8 cellular contexts compared by ENCODE assay signal in the genomic region with DNA sequence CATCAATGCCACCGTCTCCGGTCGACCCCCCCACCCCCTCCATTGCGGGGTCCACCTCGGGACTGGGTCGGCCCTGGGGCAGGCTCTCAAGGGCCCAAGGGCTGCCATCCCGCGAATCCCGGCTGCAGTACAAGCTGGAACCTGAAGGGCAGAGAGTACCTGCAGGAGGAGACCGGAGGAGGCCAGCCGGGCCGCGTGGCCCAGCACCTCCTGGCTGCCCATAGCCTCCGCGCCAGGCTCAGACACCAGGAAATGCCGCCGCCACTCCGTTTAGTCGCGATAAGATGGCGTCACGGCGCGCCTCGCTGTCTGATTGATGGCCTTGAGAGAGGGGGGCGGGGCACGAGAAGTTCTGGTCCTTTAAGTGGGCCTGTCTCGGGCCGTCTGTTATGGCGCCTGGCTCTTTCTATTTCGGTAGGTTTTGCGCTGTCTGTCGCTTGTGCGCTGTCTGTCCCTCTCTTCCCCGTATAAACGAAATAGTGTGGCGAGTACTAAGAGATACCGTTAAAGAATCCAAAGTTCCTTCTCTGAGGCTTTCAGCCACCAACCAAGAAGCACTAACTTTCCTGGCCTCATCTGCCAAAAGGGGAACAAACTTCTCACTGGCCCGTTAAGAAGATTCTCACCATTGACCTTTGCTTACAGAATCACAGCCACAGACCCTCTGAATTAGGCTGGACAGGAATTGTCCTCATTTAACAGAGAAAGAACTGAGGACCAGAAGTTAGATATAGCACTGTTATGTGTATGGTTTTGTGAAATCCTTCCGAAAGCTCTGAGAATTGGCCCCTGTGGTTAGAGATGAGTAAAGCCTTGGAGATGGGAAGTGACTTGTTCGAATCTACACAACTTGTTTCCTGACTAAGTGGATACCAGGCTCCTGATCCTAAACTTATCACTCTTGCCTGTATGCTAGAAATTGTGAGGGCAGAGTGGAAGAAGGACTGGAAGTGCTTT. TPM values are rescaled to one million over a fixed set of nuclear protein-coding genes. Genes with fewer than 3 reads are reported as not detected.
DNase-seq lines count a peak whose midpoint lies in the region; ATAC-seq and TF ChIP-seq lines count a peak whose summit lies in the region.

A gene with protein sequence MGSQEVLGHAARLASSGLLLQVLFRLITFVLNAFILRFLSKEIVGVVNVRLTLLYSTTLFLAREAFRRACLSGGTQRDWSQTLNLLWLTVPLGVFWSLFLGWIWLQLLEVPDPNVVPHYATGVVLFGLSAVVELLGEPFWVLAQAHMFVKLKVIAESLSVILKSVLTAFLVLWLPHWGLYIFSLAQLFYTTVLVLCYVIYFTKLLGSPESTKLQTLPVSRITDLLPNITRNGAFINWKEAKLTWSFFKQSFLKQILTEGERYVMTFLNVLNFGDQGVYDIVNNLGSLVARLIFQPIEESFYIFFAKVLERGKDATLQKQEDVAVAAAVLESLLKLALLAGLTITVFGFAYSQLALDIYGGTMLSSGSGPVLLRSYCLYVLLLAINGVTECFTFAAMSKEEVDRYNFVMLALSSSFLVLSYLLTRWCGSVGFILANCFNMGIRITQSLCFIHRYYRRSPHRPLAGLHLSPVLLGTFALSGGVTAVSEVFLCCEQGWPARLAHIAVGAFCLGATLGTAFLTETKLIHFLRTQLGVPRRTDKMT (minus strand): TSS at position 257 of the 957 bp plus-strand sequence. CDS start 35 bp downstream, at position 222.

- H3K9me3 ChIP-seq in fibroblast of lung (ENCODE audit: control insufficient read depth, insufficient read depth, low read depth, low read length), result no peaks in the 10 kb centered on the region
- H3K9me3 ChIP-seq in naive thymus-derived CD4-positive, alpha-beta T cell (ENCODE audit: control insufficient read depth in 2 of 3, low read length in 3 of 3), result no peaks in the 10 kb centered on the region

- H3K4me1 ChIP-seq in fibroblast of lung (ENCODE audit: control insufficient read depth, extremely low read depth, insufficient read depth, low read length), result peaks cover 11% of the 10 kb centered on the region
- peaks cover 15 to 19% of the 10 kb centered on the region in 2 donors for H3K4me1 ChIP-seq in naive thymus-derived CD4-positive, alpha-beta T cell (ENCODE audit: control insufficient read depth in 2 of 2, insufficient read depth in 2 of 2, low read length in 2 of 2)

- CTCF ChIA-PET in RWPE1 (lab: Yijun Ruan, JAX), result interaction anchor here (0.6 kb wide), 1 partner anchor 159 kb away, joined by 3 read pairs; no protein-coding TSS in a partner anchor
- CTCF ChIA-PET in naive thymus-derived CD4-positive, alpha-beta T cell (lab: Charles Lee), result interaction anchor here (0.9 to 1.4 kb wide), 2 partner anchors 16 to 22 kb away, joined by 3 to 4 read pairs; no protein-coding TSS in a partner anchor

- peak within 1 kb of the TSS; percentile 99 for H3K27ac Mint-ChIP-seq in activated T-helper 17 cell treated with anti-CD3 and anti-CD28 coated beads, Interleukin-2, amount 50 U/mL, for 72 hours
- peak within 1 kb of the TSS; percentile 91 to 100 (median 98) for H3K27ac Mint-ChIP-seq in naive thymus-derived CD4-positive, alpha-beta T cell
- peak within 1 kb of the TSS; percentile 99 for H3K27ac Mint-ChIP-seq in stimulated activated memory B cell treated with anti-CD40 and anti-IgM and Interleukin-4, amounts not matched to agents 10 μg/mL and 1 μg/mL and 100 μg/mL, for 72 hours

- POLR2A ChIA-PET in RWPE1 (lab: Yijun Ruan, JAX; ENCODE audit: low non-redundant PET), result no interaction called here
- POLR2A ChIA-PET in naive thymus-derived CD4-positive, alpha-beta T cell (lab: Charles Lee), result interaction anchor here (0.6 to 2.0 kb wide), 8 partner anchors 8 to 85 kb away, joined by 3 to 5 read pairs (median 4); a partner anchor contains a TSS

- peak; percentile 80 for ATAC-seq in GM21825 (IDR thresholded peaks at IDR 0.05; ENCODE audit: unreplicated experiment)
- ATAC-seq in activated T-helper 17 cell treated with anti-CD3 and anti-CD28 coated beads, Interleukin-2, amount 50 U/mL, for 72 hours (replicated peaks), result peak; percentile 95
- ATAC-seq in naive thymus-derived CD4-positive, alpha-beta T cell, result peak; percentile 97
- peak; percentile 96 for ATAC-seq in stimulated activated memory B cell treated with anti-CD40 and anti-IgM and Interleukin-4, amounts not matched to agents 10 μg/mL and 1 μg/mL and 100 μg/mL, for 72 hours

- TF ChIP-seq CTCF in RWPE1 (conservative IDR thresholded peaks at IDR 0.05; ENCODE audit: low read depth) (no peak), fibroblast of lung (conservative IDR thresholded peaks at IDR 0.05 in 1 of 2, IDR thresholded peaks at IDR 0.05 in 1 of 2; ENCODE audit: low read depth in 1 of 2, low read length in 2 of 2) (no peak)

- H3K4me3 Mint-ChIP-seq in activated T-helper 17 cell treated with anti-CD3 and anti-CD28 coated beads, Interleukin-2, amount 50 U/mL, for 72 hours, result peak within 1 kb of the TSS; percentile 97
- H3K4me3 Mint-ChIP-seq in naive thymus-derived CD4-positive, alpha-beta T cell, result peak within 1 kb of the TSS; percentile 87 to 98 (median 92)
- peak within 1 kb of the TSS; percentile 92 for H3K4me3 Mint-ChIP-seq in stimulated activated memory B cell treated with anti-CD40 and anti-IgM and Interleukin-4, amounts not matched to agents 10 μg/mL and 1 μg/mL and 100 μg/mL, for 72 hours

- H3K4me3 ChIP-seq in fibroblast of lung (replicated peaks in 1 of 4; ENCODE audit: control extremely low read depth in 1 of 4, insufficient read depth in 1 of 4, low read depth in 3 of 4, low read length in 4 of 4), result peak within 1 kb of the TSS; percentile 93 to 98 (median 96)
- peak within 1 kb of the TSS; percentile 62 for H3K4me3 ChIP-seq in naive thymus-derived CD4-positive, alpha-beta T cell (ENCODE audit: low read length)

- no peaks in the 10 kb centered on the region for H4K20me1 ChIP-seq in fibroblast of lung (ENCODE audit: control insufficient read depth, extremely low read depth, insufficient read depth, low read length)

- H3K4me1 Mint-ChIP-seq in activated T-helper 17 cell treated with anti-CD3 and anti-CD28 coated beads, Interleukin-2, amount 50 U/mL, for 72 hours, result peaks cover 8% of the 10 kb centered on the region
- peaks cover 14 to 39% (median 26%) of the 10 kb centered on the region in 7 donors for H3K4me1 Mint-ChIP-seq in naive thymus-derived CD4-positive, alpha-beta T cell
- peaks cover 36% of the 10 kb centered on the region for H3K4me1 Mint-ChIP-seq in stimulated activated memory B cell treated with anti-CD40 and anti-IgM and Interleukin-4, amounts not matched to agents 10 μg/mL and 1 μg/mL and 100 μg/mL, for 72 hours

- H3K27ac ChIP-seq in RWPE1, result peak within 1 kb of the TSS; percentile 72
- peak within 1 kb of the TSS; percentile 88 for H3K27ac ChIP-seq in fibroblast of lung (ENCODE audit: insufficient read depth, low read length)
- peak within 1 kb of the TSS; percentile 82 for H3K27ac ChIP-seq in naive thymus-derived CD4-positive, alpha-beta T cell (ENCODE audit: low read depth, low read length)

- no peaks in the 10 kb centered on the region for H3K36me3 ChIP-seq in fibroblast of lung (ENCODE audit: control insufficient read depth, insufficient read depth, low read length)
- H3K36me3 ChIP-seq in naive thymus-derived CD4-positive, alpha-beta T cell (ENCODE audit: control insufficient read depth in 2 of 3, insufficient read depth in 3 of 3, low read length in 3 of 3), result peaks cover 0 to 10% (median 0%) of the 10 kb centered on the region in 3 experiments

- peak within 1 kb of the TSS; percentile 97 for H3K4me2 ChIP-seq in fibroblast of lung (ENCODE audit: extremely low read depth, insufficient read depth, low read length)

- DNase-seq in DMS79 (lab: John Stamatoyannopoulos, UW), result peak; percentile 43
- peak; percentile 95 for DNase-seq in LHCN-M2 (ENCODE audit: low read depth)
- peak; percentile 79 for DNase-seq in RWPE1 (ENCODE audit: low spot score)
- DNase-seq in fibroblast of lung (ENCODE audit: low read depth in 2 of 2), result peak; percentile 94 to 96
- DNase-seq in naive thymus-derived CD4-positive, alpha-beta T cell, result peak; percentile 94 to 98 (median 96)

- no peaks in the 10 kb centered on the region for H3K36me3 Mint-ChIP-seq in activated T-helper 17 cell treated with anti-CD3 and anti-CD28 coated beads, Interleukin-2, amount 50 U/mL, for 72 hours (ENCODE audit: low read depth)
- H3K36me3 Mint-ChIP-seq in naive thymus-derived CD4-positive, alpha-beta T cell, result peaks cover 0 to 5% (median 0%) of the 10 kb centered on the region in 5 donors
- peaks cover 2% of the 10 kb centered on the region for H3K36me3 Mint-ChIP-seq in stimulated activated memory B cell treated with anti-CD40 and anti-IgM and Interleukin-4, amounts not matched to agents 10 μg/mL and 1 μg/mL and 100 μg/mL, for 72 hours

- H3K9me3 Mint-ChIP-seq in activated T-helper 17 cell treated with anti-CD3 and anti-CD28 coated beads, Interleukin-2, amount 50 U/mL, for 72 hours, result no peaks in the 10 kb centered on the region
- H3K9me3 Mint-ChIP-seq in naive thymus-derived CD4-positive, alpha-beta T cell, result no peaks in the 10 kb centered on the region
- H3K9me3 Mint-ChIP-seq in stimulated activated memory B cell treated with anti-CD40 and anti-IgM and Interleukin-4, amounts not matched to agents 10 μg/mL and 1 μg/mL and 100 μg/mL, for 72 hours, result no peaks in the 10 kb centered on the region

- intact Hi-C loops in naive thymus-derived CD4-positive, alpha-beta T cell (cut with micrococcal nuclease), result loop anchor here (1.0 to 2.0 kb wide), 8 partner anchors 20 to 761 kb away; a partner anchor contains a TSS

- no peaks in the 10 kb centered on the region for H3K27me3 Mint-ChIP-seq in activated T-helper 17 cell treated with anti-CD3 and anti-CD28 coated beads, Interleukin-2, amount 50 U/mL, for 72 hours
- H3K27me3 Mint-ChIP-seq in naive thymus-derived CD4-positive, alpha-beta T cell, result no peaks in the 10 kb centered on the region
- H3K27me3 Mint-ChIP-seq in stimulated activated memory B cell treated with anti-CD40 and anti-IgM and Interleukin-4, amounts not matched to agents 10 μg/mL and 1 μg/mL and 100 μg/mL, for 72 hours, result no peaks in the 10 kb centered on the region

- H2AFZ ChIP-seq in fibroblast of lung (ENCODE audit: low read length), result peak within 1 kb of the TSS; percentile 80

- H3K9ac ChIP-seq in fibroblast of lung (ENCODE audit: insufficient read depth, low read length), result peak within 1 kb of the TSS; percentile 88

- peaks cover 19% of the 10 kb centered on the region for H3K79me2 ChIP-seq in fibroblast of lung (ENCODE audit: control insufficient read depth, insufficient read depth, low read length)

- no peaks in the 10 kb centered on the region for H3K27me3 ChIP-seq in fibroblast of lung (ENCODE audit: control insufficient read depth, insufficient read depth, low read length)
- no peaks in the 10 kb centered on the region for H3K27me3 ChIP-seq in naive thymus-derived CD4-positive, alpha-beta T cell (ENCODE audit: control insufficient read depth in 2 of 2, insufficient read depth in 2 of 2, low read length in 2 of 2)

RNA-seq across cellular contexts. Expression of the gene that starts here (rescaled TPM):
- total RNA-seq in LHCN-M2 (2014; rRNA removed), result 23.2 and 31.6 TPM in 2 replicates
- polyA plus RNA-seq in LHCN-M2 (2012), result 18.8 TPM
- 10 to 100 TPM; 24.6 to 42.0 TPM for total RNA-seq in activated T-helper 17 cell treated with anti-CD3 and anti-CD28 coated beads, Interleukin-2, amount 50 U/mL, for 72 hours
- 9.0 and 9.7 TPM in 2 replicates for total RNA-seq in fibroblast of lung
- 20.5 and 25.2 TPM in 2 replicates for polyA plus RNA-seq in fibroblast of lung
- 18.2 and 25.3 TPM in 2 replicates for polyA plus RNA-seq in fibroblast of lung (2012)
- 60.2 and 86.6 TPM in 2 replicates for polyA minus RNA-seq in fibroblast of lung (ENCODE audit: low replicate concordance)
- total RNA-seq in naive thymus-derived CD4-positive, alpha-beta T cell, result 10 to 100 TPM; 16.0 to 32.0 (median 26.0) TPM
- 10 to 100 TPM; 22.9 to 24.1 TPM for polyA plus RNA-seq in naive thymus-derived CD4-positive, alpha-beta T cell

Comparison
In these comparisons a context has a peak if more than half of its experiments do, and no peak if none do; other contexts are left out.
1. Peak in every context shown above with its lines: DNase-seq, ATAC-seq, H3K4me3 ChIP-seq and H3K27ac ChIP-seq.
2. DNase-seq: peak in every context shown above with its lines; median percentile 96 in naive thymus-derived CD4-positive, alpha-beta T cell; 95 in LHCN-M2; 95 in fibroblast of lung; 79 in RWPE1; 43 in DMS79.